Comparison of ENCODE assay signal across 33 cellular contexts in the genomic region with DNA sequence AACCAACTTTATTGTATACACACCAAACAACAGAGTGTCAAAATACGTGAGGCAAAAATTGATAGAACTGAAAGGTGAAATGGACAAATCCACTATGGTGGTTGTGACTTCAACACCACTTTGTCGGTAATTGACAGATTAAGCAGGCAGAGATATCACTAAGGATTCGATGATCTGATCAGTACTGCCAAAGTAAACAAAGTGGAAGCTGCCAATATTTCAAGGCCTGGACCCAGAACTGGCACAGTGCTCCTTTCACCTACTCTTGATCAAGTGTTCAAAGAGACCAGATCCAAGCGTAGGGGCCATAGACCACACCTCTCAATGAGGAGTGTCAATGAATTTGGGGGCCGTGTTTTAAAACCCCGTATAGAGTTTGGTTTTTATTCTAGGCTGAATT.
"Had no signal": no experiment of that assay in that cellular context is flagged by ENCODE, and none has a peak within 500 bp of the region (broad histone marks: within the 10 kb centered on the region; RNA-seq: fewer than 3 reads in every experiment).

No MANE protein-coding gene starts in this region.

- ATAC-seq: activated naive CD8-positive, alpha-beta T cell treated with anti-CD3 and anti-CD28 coated beads, Interleukin-2, amount 50 U/mL, for 24 hours; heart right ventricle; left lung; naive thymus-derived CD4-positive, alpha-beta T cell; sciatic nerve; stimulated activated effector memory CD8-positive, alpha-beta T cell treated with anti-CD3 and anti-CD28 coated beads, Interleukin-12 subunit alpha, Interleukin-12 subunit beta, amount 100 ng/mL, for 72 hours; stimulated activated naive CD8-positive, alpha-beta T cell treated with anti-CD3 and anti-CD28 coated beads, Interleukin-15, amount 100 ng/mL, for 72 hours had no signal

- H3K27ac ChIP-seq: breast epithelium, epithelial cell of prostate, esophagus squamous epithelium, heart right ventricle, left lung, ovary, skin epidermis, thyroid gland, upper lobe of left lung, vagina had no signal

- H3K4me3 ChIP-seq: breast epithelium, esophagus squamous epithelium, heart right ventricle, left lung, ovary, skin epidermis, thyroid gland, upper lobe of left lung, vagina had no signal

- H3K27me3 ChIP-seq: breast epithelium, esophagus squamous epithelium, heart right ventricle, left lung, ovary, thyroid gland, upper lobe of left lung, vagina had no signal

- FAIRE-seq: colon had no signal

- H3K36me3 ChIP-seq: breast epithelium, esophagus squamous epithelium, heart right ventricle, left lung, ovary, thyroid gland, upper lobe of left lung, vagina had no signal

- DNase-seq: activated CD4-positive, alpha-beta memory T cell treated with anti-CD3 and anti-CD28 coated beads, Interleukin-2, amount 10 ng/mL, durations not matched to agents 7 days and 5 days; activated CD4-positive, alpha-beta T cell treated with anti-CD3 and anti-CD28 coated beads for 1 hour; activated CD4-positive, alpha-beta T cell treated with anti-CD3 and anti-CD28 coated beads, Interleukin-2, amount 10 ng/mL, durations not matched to agents 7 days and 5 days; activated CD8-positive, alpha-beta memory T cell treated with anti-CD3 and anti-CD28 coated beads, Interleukin-2, amount 50 U/mL, for 48 hours; activated naive CD8-positive, alpha-beta T cell treated with anti-CD3 and anti-CD28 coated beads, Interleukin-2, amount 50 U/mL, for 24 hours; activated T-cell treated with anti-CD3 and anti-CD28 coated beads, Interleukin-2, amount 50 U/mL, for 24 hours; amygdala; dermis blood vessel endothelial cell; effector CD4-positive, alpha-beta T cell; esophagus squamous epithelium; foreskin melanocyte; heart right ventricle; left lung; naive thymus-derived CD4-positive, alpha-beta T cell; ovary; stimulated activated CD4-positive, alpha-beta T cell treated with anti-CD3 and anti-CD28 coated beads, Interleukin-4, amount 100 ng/mL, for 24 hours; stimulated activated naive CD8-positive, alpha-beta T cell treated with anti-CD3 and anti-CD28 coated beads, Interleukin-15, amount 100 ng/mL, for 72 hours; T-helper 9 cell; thyroid gland; upper lobe of left lung had no signal

- H3K9me3 ChIP-seq: breast epithelium, esophagus squamous epithelium, heart right ventricle, left lung, ovary, thyroid gland, upper lobe of left lung, vagina had no signal

- H3K27me3 Mint-ChIP-seq: activated CD4-positive, alpha-beta memory T cell treated with anti-CD3 and anti-CD28 coated beads, Interleukin-2, amount 10 ng/mL, durations not matched to agents 7 days and 5 days; activated CD4-positive, alpha-beta T cell treated with anti-CD3 and anti-CD28 coated beads, Interleukin-2, amount 10 ng/mL, durations not matched to agents 7 days and 5 days; activated naive CD4-positive, alpha-beta T cell treated with anti-CD3 and anti-CD28 coated beads, Interleukin-2, amount 50 U/mL, for 24 hours; activated naive CD8-positive, alpha-beta T cell treated with anti-CD3 and anti-CD28 coated beads, Interleukin-2, amount 50 U/mL, for 24 hours; activated T-cell treated with anti-CD3 and anti-CD28 coated beads, Interleukin-2, amount 50 U/mL, for 24 hours; central memory CD8-positive, alpha-beta T cell; naive thymus-derived CD4-positive, alpha-beta T cell; progenitor cell of endocrine pancreas; stimulated activated naive CD8-positive, alpha-beta T cell treated with anti-CD3 and anti-CD28 coated beads, Interleukin-15, amount 100 ng/mL, for 72 hours had no signal

- H3K36me3 Mint-ChIP-seq: activated naive CD4-positive, alpha-beta T cell treated with anti-CD3 and anti-CD28 coated beads, Interleukin-2, amount 50 U/mL, for 24 hours; mesothelial cell of epicardium; naive thymus-derived CD4-positive, alpha-beta T cell; stimulated activated effector memory CD8-positive, alpha-beta T cell treated with anti-CD3 and anti-CD28 coated beads, Interleukin-12 subunit alpha, Interleukin-12 subunit beta, amount 100 ng/mL, for 72 hours had no signal

- H3K27ac Mint-ChIP-seq: activated CD4-positive, alpha-beta memory T cell treated with anti-CD3 and anti-CD28 coated beads, Interleukin-2, amount 10 ng/mL, durations not matched to agents 7 days and 5 days; activated CD4-positive, alpha-beta T cell treated with anti-CD3 and anti-CD28 coated beads, Interleukin-2, amount 10 ng/mL, durations not matched to agents 7 days and 5 days; activated naive CD4-positive, alpha-beta T cell treated with anti-CD3 and anti-CD28 coated beads, Interleukin-2, amount 50 U/mL, for 24 hours; activated naive CD8-positive, alpha-beta T cell treated with anti-CD3 and anti-CD28 coated beads, Interleukin-2, amount 50 U/mL, for 24 hours; activated T-cell treated with anti-CD3 and anti-CD28 coated beads, Interleukin-2, amount 50 U/mL, for 24 hours; activated T-helper 2 cell treated with anti-CD3 and anti-CD28 coated beads, Interferon-gamma antibody, Interleukin-2, Interleukin-4, amounts not matched to agents 10 μg/mL and 5 μg/mL and 100 μg/mL, durations not matched to agents 14 hours and 24 hours and 36 hours; mesothelial cell of epicardium; naive thymus-derived CD4-positive, alpha-beta T cell; progenitor cell of endocrine pancreas; stimulated activated effector memory CD8-positive, alpha-beta T cell treated with anti-CD3 and anti-CD28 coated beads, Interleukin-12 subunit alpha, Interleukin-12 subunit beta, amount 100 ng/mL, for 72 hours; stimulated activated naive CD8-positive, alpha-beta T cell treated with anti-CD3 and anti-CD28 coated beads, Interleukin-15, amount 100 ng/mL, for 72 hours; T-helper 1 cell treated with Interleukin-12 subunit alpha and Interleukin-12 subunit beta and Interleukin-4 antibody, amounts not matched to agents 30 μg/mL and 1 μg/mL, for 36 hours had no signal

- H3K4me1 Mint-ChIP-seq: activated CD4-positive, alpha-beta memory T cell treated with anti-CD3 and anti-CD28 coated beads, Interleukin-2, amount 10 ng/mL, durations not matched to agents 7 days and 5 days; activated CD4-positive, alpha-beta T cell treated with anti-CD3 and anti-CD28 coated beads, Interleukin-2, amount 10 ng/mL, durations not matched to agents 7 days and 5 days; activated naive CD4-positive, alpha-beta T cell treated with anti-CD3 and anti-CD28 coated beads, Interleukin-2, amount 50 U/mL, for 24 hours; central memory CD8-positive, alpha-beta T cell; naive thymus-derived CD4-positive, alpha-beta T cell; stimulated activated effector memory CD8-positive, alpha-beta T cell treated with anti-CD3 and anti-CD28 coated beads, Interleukin-12 subunit alpha, Interleukin-12 subunit beta, amount 100 ng/mL, for 72 hours; stimulated activated naive CD8-positive, alpha-beta T cell treated with anti-CD3 and anti-CD28 coated beads, Interleukin-15, amount 100 ng/mL, for 72 hours had no signal

- H3K4me1 ChIP-seq: esophagus squamous epithelium, left lung, vagina had no signal

- H3K4me3 Mint-ChIP-seq: activated CD4-positive, alpha-beta memory T cell treated with anti-CD3 and anti-CD28 coated beads, Interleukin-2, amount 10 ng/mL, durations not matched to agents 7 days and 5 days; activated CD4-positive, alpha-beta T cell treated with anti-CD3 and anti-CD28 coated beads, Interleukin-2, amount 10 ng/mL, durations not matched to agents 7 days and 5 days; activated naive CD4-positive, alpha-beta T cell treated with anti-CD3 and anti-CD28 coated beads, Interleukin-2, amount 50 U/mL, for 24 hours; activated naive CD8-positive, alpha-beta T cell treated with anti-CD3 and anti-CD28 coated beads, Interleukin-2, amount 50 U/mL, for 24 hours; activated T-cell treated with anti-CD3 and anti-CD28 coated beads, Interleukin-2, amount 50 U/mL, for 24 hours; central memory CD8-positive, alpha-beta T cell; mesothelial cell of epicardium; naive thymus-derived CD4-positive, alpha-beta T cell; stimulated activated effector memory CD8-positive, alpha-beta T cell treated with anti-CD3 and anti-CD28 coated beads, Interleukin-12 subunit alpha, Interleukin-12 subunit beta, amount 100 ng/mL, for 72 hours; stimulated activated naive CD8-positive, alpha-beta T cell treated with anti-CD3 and anti-CD28 coated beads, Interleukin-15, amount 100 ng/mL, for 72 hours; T-helper 1 cell treated with Interleukin-12 subunit alpha and Interleukin-12 subunit beta and Interleukin-4 antibody, amounts not matched to agents 30 μg/mL and 1 μg/mL, for 36 hours had no signal

- H3K9me3 Mint-ChIP-seq: activated CD4-positive, alpha-beta memory T cell treated with anti-CD3 and anti-CD28 coated beads, Interleukin-2, amount 10 ng/mL, durations not matched to agents 7 days and 5 days; activated CD4-positive, alpha-beta T cell treated with anti-CD3 and anti-CD28 coated beads, Interleukin-2, amount 10 ng/mL, durations not matched to agents 7 days and 5 days; activated naive CD4-positive, alpha-beta T cell treated with anti-CD3 and anti-CD28 coated beads, Interleukin-2, amount 50 U/mL, for 24 hours; activated naive CD8-positive, alpha-beta T cell treated with anti-CD3 and anti-CD28 coated beads, Interleukin-2, amount 50 U/mL, for 24 hours; activated T-cell treated with anti-CD3 and anti-CD28 coated beads, Interleukin-2, amount 50 U/mL, for 24 hours; activated T-helper 2 cell treated with anti-CD3 and anti-CD28 coated beads, Interferon-gamma antibody, Interleukin-2, Interleukin-4, amounts not matched to agents 10 μg/mL and 5 μg/mL and 100 μg/mL, durations not matched to agents 14 hours and 24 hours and 36 hours; mesothelial cell of epicardium; stimulated activated naive CD8-positive, alpha-beta T cell treated with anti-CD3 and anti-CD28 coated beads, Interleukin-15, amount 100 ng/mL, for 72 hours; T-helper 1 cell treated with Interleukin-12 subunit alpha and Interleukin-12 subunit beta and Interleukin-4 antibody, amounts not matched to agents 30 μg/mL and 1 μg/mL, for 36 hours had no signal
